In the genomic region with DNA sequence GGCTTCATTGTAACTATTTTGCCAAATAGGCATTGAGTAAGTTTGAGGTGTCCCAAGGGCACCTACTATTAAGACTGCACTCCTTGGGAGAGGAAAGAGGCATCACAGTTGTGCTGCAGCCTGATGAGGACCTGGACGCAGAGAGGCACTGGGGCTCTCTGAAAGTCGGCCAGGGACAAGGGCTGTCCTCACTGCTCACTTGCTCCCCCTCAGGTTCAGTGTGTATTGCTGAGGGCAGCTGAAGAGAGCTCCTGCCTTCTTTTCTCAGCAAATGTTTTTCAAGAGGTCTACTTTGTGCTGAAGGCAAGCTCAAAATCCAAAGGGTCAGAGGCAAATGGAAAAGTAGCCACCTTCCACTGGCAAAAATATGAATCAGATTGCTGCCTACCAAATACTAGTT, we compare ENCODE assay signal across 10 cellular contexts.
DNase-seq lines count a peak whose midpoint lies in the region; ATAC-seq, FAIRE-seq and TF ChIP-seq lines count a peak whose summit lies in the region.
"Had no signal": no experiment of that assay in that cellular context is flagged by ENCODE, and none has a peak within 500 bp of the region (broad histone marks: within the 10 kb centered on the region; RNA-seq: fewer than 3 reads in every experiment).

No MANE protein-coding gene starts in this region.

- CTCF ChIA-PET in CD4-positive, alpha-beta memory T cell (lab: Charles Lee; ENCODE audit: partially characterized antibody), result no interaction called here

- POLR2A ChIA-PET in CD4-positive, alpha-beta memory T cell (lab: Charles Lee; ENCODE audit: partially characterized antibody), result no interaction called here

- H3K9me3 ChIP-seq in WERI-Rb-1 (ENCODE audit: severe bottlenecking) (no peaks in the 10 kb centered on the region), left lung (no peaks in the 10 kb centered on the region), ovary (no peaks in the 10 kb centered on the region)
- no peaks in the 10 kb centered on the region for H3K9me3 ChIP-seq in CD4-positive, alpha-beta memory T cell (ENCODE audit: control insufficient read depth in 1 of 2, low read length in 2 of 2)
- H3K9me3 ChIP-seq: heart left ventricle, thoracic aorta had no signal

- no peaks in the 10 kb centered on the region for H3K27me3 ChIP-seq in WERI-Rb-1 (ENCODE audit: insufficient read depth, low read depth, severe bottlenecking)
- H3K27me3 ChIP-seq in left lung, result no peaks in the 10 kb centered on the region
- no peaks in the 10 kb centered on the region for H3K27me3 ChIP-seq in ovary
- no peaks in the 10 kb centered on the region for H3K27me3 ChIP-seq in CD4-positive, alpha-beta memory T cell (ENCODE audit: insufficient read depth, low read length)
- H3K27me3 ChIP-seq: heart left ventricle had no signal

- H3K4me3 Mint-ChIP-seq in CD4-positive, alpha-beta memory T cell, result no peak overlapping the region

- H3K4me3 ChIP-seq in WERI-Rb-1 (ENCODE audit: low read depth, low read length), result no peak overlapping the region
- no peak overlapping the region for H3K4me3 ChIP-seq in left lung
- H3K4me3 ChIP-seq in ovary, result no peak overlapping the region
- no peak overlapping the region for H3K4me3 ChIP-seq in CD4-positive, alpha-beta memory T cell (ENCODE audit: low read length in 2 of 2)
- H3K4me3 ChIP-seq: heart left ventricle, thoracic aorta had no signal

- H3K36me3 Mint-ChIP-seq in CD4-positive, alpha-beta memory T cell, result no peaks in the 10 kb centered on the region

- H3K9me3 Mint-ChIP-seq in CD4-positive, alpha-beta memory T cell, result no peaks in the 10 kb centered on the region

- WGBS in ovary, 3 donors, result 11 to 47% (median 31%) methylated on average over 2 of the region's 2 CpGs

- TF ChIP-seq CTCF in D721Med (IDR thresholded peaks at IDR 0.05; ENCODE audit: insufficient read depth, missing control alignments) (peak; percentile 31), WERI-Rb-1 (IDR thresholded peaks at IDR 0.05; ENCODE audit: low read depth, low read length) (peak; percentile 90), left lung (IDR thresholded peaks at IDR 0.05) (no peak), ovary (IDR thresholded peaks at IDR 0.05) (no peak)

- DNase-seq in D721Med (ENCODE audit: insufficient read length, low spot score) (no peak), WERI-Rb-1 (peak; percentile 76), left lung (peak; percentile 13 to 29), ovary (no peak)
- DNase-seq in CD4-positive, alpha-beta memory T cell, result no peak

- no peaks in the 10 kb centered on the region for H3K4me1 ChIP-seq in left lung
- no peaks in the 10 kb centered on the region for H3K4me1 ChIP-seq in ovary (ENCODE audit: insufficient read depth)
- H3K4me1 ChIP-seq in CD4-positive, alpha-beta memory T cell (ENCODE audit: insufficient read depth, low read length), result no peaks in the 10 kb centered on the region
- H3K4me1 ChIP-seq: heart left ventricle had no signal

- peak; percentile 75 for ATAC-seq in GM19397 (IDR thresholded peaks at IDR 0.05; ENCODE audit: unreplicated experiment)
- peak; percentile 94 for ATAC-seq in HG03520 (IDR thresholded peaks at IDR 0.05; ENCODE audit: unreplicated experiment)
- peak; percentile 88 for ATAC-seq in left lung
- ATAC-seq in HG03469 (IDR thresholded peaks at IDR 0.05; ENCODE audit: unreplicated experiment), result no peak

- no peak overlapping the region for H3K27ac Mint-ChIP-seq in CD4-positive, alpha-beta memory T cell

- no peak for TF ChIP-seq POLR2A in ovary (IDR thresholded peaks at IDR 0.05)

- H3K27ac ChIP-seq in WERI-Rb-1, result no peak overlapping the region
- no peak overlapping the region for H3K27ac ChIP-seq in left lung
- H3K27ac ChIP-seq in ovary, result no peak overlapping the region
- no peak overlapping the region for H3K27ac ChIP-seq in CD4-positive, alpha-beta memory T cell (ENCODE audit: low read depth, low read length)
- H3K27ac ChIP-seq: heart left ventricle, thoracic aorta had no signal

- TF ChIP-seq EP300 in ovary (IDR thresholded peaks at IDR 0.05), result no peak

- FAIRE-seq in D721Med (lab: Jason Lieb, UNC), result no peak

- intact Hi-C loops in left lung (cut with DNase I), result no loop called here
- intact Hi-C loops in ovary (cut with DNase I), result no loop called here
- intact Hi-C loops in CD4-positive, alpha-beta memory T cell (cut with micrococcal nuclease), result no loop called here

- no peaks in the 10 kb centered on the region for H3K4me1 Mint-ChIP-seq in CD4-positive, alpha-beta memory T cell

- no peaks in the 10 kb centered on the region for H3K36me3 ChIP-seq in WERI-Rb-1
- H3K36me3 ChIP-seq in left lung, result no peaks in the 10 kb centered on the region
- no peaks in the 10 kb centered on the region for H3K36me3 ChIP-seq in ovary
- H3K36me3 ChIP-seq in CD4-positive, alpha-beta memory T cell (ENCODE audit: insufficient read depth, low read length), result no peaks in the 10 kb centered on the region
- H3K36me3 ChIP-seq: heart left ventricle, thoracic aorta had no signal

- peaks cover 0 to 2% of the 10 kb centered on the region in 2 donors for H3K27me3 Mint-ChIP-seq in CD4-positive, alpha-beta memory T cell

Comparison
In these comparisons a context has a peak if more than half of its experiments do, and no peak if none do; other contexts are left out.
1. DNase-seq: peak in WERI-Rb-1 (single experiment) and left lung (2 of 2); none in D721Med (single experiment), ovary (0 of 5) and CD4-positive, alpha-beta memory T cell (0 of 5).
2. CTCF ChIP-seq: peak in D721Med (single experiment) and WERI-Rb-1 (single experiment); none in left lung (0 of 2) and ovary (0 of 3).